Comparison of ENCODE assay signal across 8 cellular contexts in the genomic region with DNA sequence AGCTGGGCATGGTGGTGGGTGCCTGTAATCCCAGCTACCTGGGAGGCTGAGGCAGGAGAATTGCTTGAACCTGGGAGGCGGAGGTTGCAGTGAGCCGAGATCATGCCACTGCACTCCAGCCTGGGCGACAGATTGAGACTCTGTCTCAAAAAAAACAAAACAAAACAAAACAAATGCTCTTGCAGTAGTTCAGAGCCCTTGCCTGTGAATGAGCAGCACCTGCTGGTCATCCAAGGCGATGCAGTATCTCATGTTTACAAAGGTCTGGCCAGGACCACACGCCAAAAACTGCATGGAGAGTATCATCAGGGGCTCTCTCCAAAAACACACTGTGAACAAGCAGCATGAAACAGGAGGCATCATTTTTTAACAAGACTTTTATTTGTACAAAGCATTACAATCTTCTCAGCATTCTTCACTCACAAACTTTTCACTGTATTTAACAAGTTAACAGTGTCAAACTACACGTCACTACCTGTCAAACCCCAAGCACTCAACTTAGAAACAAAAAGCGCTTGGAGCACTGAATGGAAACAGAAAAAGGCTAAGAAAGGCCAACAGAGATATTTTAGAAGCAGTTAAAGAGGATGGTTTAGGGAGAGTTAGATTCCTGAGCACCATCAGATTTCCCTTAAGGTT. TPM values are rescaled to one million over a fixed set of nuclear protein-coding genes. Genes with fewer than 3 reads are reported as not detected.
DNase-seq lines count a peak whose midpoint lies in the region; ATAC-seq and TF ChIP-seq lines count a peak whose summit lies in the region.
"Not testable (repeated sequence)": the region's sequence is repeated elsewhere in the genome, so short reads cannot be mapped to it uniquely, and the experiment has no call there.

No MANE protein-coding gene starts in this region.

- H3K4me1 ChIP-seq in Caco-2; endodermal cell (ENCODE audit: control insufficient read depth, insufficient read depth, low read length): not testable (repeated sequence)

- 61 to 74% methylated on average over 6 to 7 of the region's 7 CpGs for WGBS in endodermal cell (ENCODE audit: insufficient coverage in 1 of 2, insufficient read length in 1 of 2), 2 experiments

- H3K4me3 Mint-ChIP-seq in Caco-2 (ENCODE audit: unreplicated experiment), result peak overlapping the region; percentile 27
- peak overlapping the region; percentile 94 for H3K4me3 Mint-ChIP-seq in activated T-cell treated with anti-CD3 and anti-CD28 coated beads, Interleukin-2, amount 50 U/mL, for 24 hours
- H3K4me3 Mint-ChIP-seq in endodermal cell, result not testable (repeated sequence)

- not testable (repeated sequence) for H3K27ac Mint-ChIP-seq in Caco-2 (ENCODE audit: unreplicated experiment)
- peak overlapping the region; percentile 99 for H3K27ac Mint-ChIP-seq in activated T-cell treated with anti-CD3 and anti-CD28 coated beads, Interleukin-2, amount 50 U/mL, for 24 hours
- peak overlapping the region; percentile 1 for H3K27ac Mint-ChIP-seq in endodermal cell

- H3K27ac ChIP-seq in RWPE1, result peak overlapping the region; percentile 46
- H3K27ac ChIP-seq in endodermal cell (ENCODE audit: low read depth, low read length), result not testable (repeated sequence)

- TF ChIP-seq CTCF in Caco-2 (IDR thresholded peaks at IDR 0.05; ENCODE audit: insufficient read depth in 1 of 2, low read depth in 1 of 2, low read length in 1 of 2, severe bottlenecking in 1 of 2, unreplicated experiment in 1 of 2), result peak; percentile 88 to 91
- TF ChIP-seq CTCF in RWPE1 (conservative IDR thresholded peaks at IDR 0.05; ENCODE audit: low read depth), result peak; percentile 97
- TF ChIP-seq CTCF in endodermal cell (conservative IDR thresholded peaks at IDR 0.05), result peak; percentile 85

- not testable (repeated sequence) for H3K9ac ChIP-seq in endodermal cell (ENCODE audit: extremely low read depth, low read length, poor library complexity, severe bottlenecking)

- not testable (repeated sequence) for BruUV-seq in Caco-2 (replicated peaks; lab: Mats Ljungman, UMichigan)

- not testable (repeated sequence) for H3K9me3 ChIP-seq in Caco-2; endodermal cell (ENCODE audit: control insufficient read depth, low read length)

- H3K36me3 Mint-ChIP-seq in Caco-2 (ENCODE audit: insufficient read depth, unreplicated experiment), result peaks cover 56% of the 10 kb centered on the region
- peaks cover 49% of the 10 kb centered on the region for H3K36me3 Mint-ChIP-seq in activated T-cell treated with anti-CD3 and anti-CD28 coated beads, Interleukin-2, amount 50 U/mL, for 24 hours (ENCODE audit: low read depth)
- peaks cover 24% of the 10 kb centered on the region for H3K36me3 Mint-ChIP-seq in endodermal cell (ENCODE audit: low read depth)

- CTCF ChIA-PET in Caco-2 (lab: Charles Lee) (interaction anchor here (1.0 kb wide), 1 partner anchor 132 kb away, joined by 4 read pairs; no protein-coding TSS in a partner anchor), RWPE1 (lab: Yijun Ruan, JAX) (interaction anchor here (0.6 to 1.4 kb wide), 4 partner anchors 96 to 472 kb away, joined by 3 to 4 read pairs (median 4); partner anchors contain the start of genes CDC26 and PRPF4)

- POLR2A ChIA-PET in Caco-2 (lab: Charles Lee), result not testable (repeated sequence)
- POLR2A ChIA-PET in RWPE1 (lab: Yijun Ruan, JAX; ENCODE audit: low non-redundant PET), result interaction anchor here (0.7 kb wide), 1 partner anchor 129 kb away, joined by 3 read pairs; no protein-coding TSS in a partner anchor

- not testable (repeated sequence) for H3K27me3 ChIP-seq in Caco-2 (replicated peaks; ENCODE audit: control insufficient read depth, insufficient read depth, low read length); endodermal cell (ENCODE audit: control insufficient read depth, insufficient read depth, low read length, poor library complexity, severe bottlenecking)

- H3K4me3 ChIP-seq in Caco-2 (ENCODE audit: low read depth, low read length); endodermal cell (ENCODE audit: low read length): not testable (repeated sequence)

- H3K36me3 ChIP-seq in Caco-2 (ENCODE audit: control insufficient read depth, insufficient read depth, low read length), result not testable (repeated sequence)
- H3K36me3 ChIP-seq in endodermal cell (ENCODE audit: control insufficient read depth, insufficient read depth, low read length), result peaks cover 20% of the 10 kb centered on the region

- H3K4me1 Mint-ChIP-seq in Caco-2 (ENCODE audit: low read depth, unreplicated experiment) (peaks cover 20% of the 10 kb centered on the region), endodermal cell (peaks cover 19% of the 10 kb centered on the region)
- H3K4me1 Mint-ChIP-seq in activated T-cell treated with anti-CD3 and anti-CD28 coated beads, Interleukin-2, amount 50 U/mL, for 24 hours (ENCODE audit: low read depth), result peaks cover 36% of the 10 kb centered on the region

- intact Hi-C loops in Caco-2 (cut with micrococcal nuclease; ENCODE audit: unreplicated experiment), result loop anchor here (1.0 kb wide), 2 partner anchors 52 to 98 kb away; no protein-coding TSS in a partner anchor

- DNase-seq in Caco-2, result peak; percentile 74 to 79
- peak; percentile 71 for DNase-seq in MV-4-11 (lab: John Stamatoyannopoulos, UW)
- DNase-seq in RWPE1 (ENCODE audit: low spot score), result peak; percentile 65
- peak; percentile 57 for DNase-seq in activated T-cell treated with anti-CD3 and anti-CD28 coated beads, Interleukin-2, amount 50 U/mL, for 24 hours
- DNase-seq in endodermal cell, result peak; percentile 89
- DNase-seq in medulla oblongata (ENCODE audit: extremely low spot score), result peak; percentile 66
- peak; percentile 25 for DNase-seq in stimulated activated CD8-positive, alpha-beta memory T cell treated with anti-CD3 and anti-CD28 coated beads, Interleukin-12 subunit alpha, Interleukin-12 subunit beta, amount 100 ng/mL, for 1 hour (ENCODE audit: low read depth)

- peak; percentile 34 for ATAC-seq in GM21619 (IDR thresholded peaks at IDR 0.05; ENCODE audit: unreplicated experiment)

- not testable (repeated sequence) for H3K9me3 Mint-ChIP-seq in Caco-2 (ENCODE audit: unreplicated experiment); activated T-cell treated with anti-CD3 and anti-CD28 coated beads, Interleukin-2, amount 50 U/mL, for 24 hours; endodermal cell

- not testable (repeated sequence) for H3K27me3 Mint-ChIP-seq in Caco-2 (ENCODE audit: insufficient read depth, unreplicated experiment); activated T-cell treated with anti-CD3 and anti-CD28 coated beads, Interleukin-2, amount 50 U/mL, for 24 hours; endodermal cell (ENCODE audit: insufficient read depth)

RNA-seq across cellular contexts. Expression of gene POLE3, which starts 3.5 kb away (rescaled TPM):
- 48.8 and 57.2 TPM in 2 replicates for total RNA-seq in Caco-2 (2022)
- total RNA-seq in endodermal cell, result 10 to 100 TPM; 36.5 to 45.6 TPM
- 71.6 TPM for polyA plus RNA-seq in endodermal cell (2013, experiment 1 of 2)
- polyA plus RNA-seq in endodermal cell (2013, experiment 2 of 2), result 64.7 TPM

RNA-seq across cellular contexts. Expression of gene C9orf43, which starts 3.6 kb away (rescaled TPM):
- total RNA-seq in Caco-2 (2022) (1.1 and 1.9 TPM in 2 replicates), endodermal cell (1 to 10 TPM in 1 of 2 donors, under 1 TPM in 1; 0.40 to 1.1 TPM)
- 0.93 TPM for polyA plus RNA-seq in endodermal cell (2013, experiment 1 of 2)
- 0.62 TPM for polyA plus RNA-seq in endodermal cell (2013, experiment 2 of 2)

RNA-seq across cellular contexts. Expression of gene ALAD, which starts 5.9 kb away (rescaled TPM):
- total RNA-seq in Caco-2 (2022) (43.6 and 48.8 TPM in 2 replicates), endodermal cell (10 to 100 TPM; 40.4 to 51.9 TPM)
- 34.9 TPM for polyA plus RNA-seq in endodermal cell (2013, experiment 1 of 2)
- polyA plus RNA-seq in endodermal cell (2013, experiment 2 of 2), result 34.9 TPM

RNA-seq across cellular contexts. Expression of gene HDHD3, which starts 30.2 kb away (rescaled TPM):
- total RNA-seq in Caco-2 (2022) (60.9 and 64.9 TPM in 2 replicates), endodermal cell (10 to 100 TPM; 24.3 to 37.1 TPM)
- 15.8 TPM for polyA plus RNA-seq in endodermal cell (2013, experiment 1 of 2)
- polyA plus RNA-seq in endodermal cell (2013, experiment 2 of 2), result 13.4 TPM

RNA-seq across cellular contexts. Expression of gene RGS3, which starts 56.5 kb away (rescaled TPM):
- total RNA-seq in Caco-2 (2022) (70.8 and 71.1 TPM in 2 replicates), endodermal cell (10 to 100 TPM; 20.7 to 40.3 TPM)
- 40.4 TPM for polyA plus RNA-seq in endodermal cell (2013, experiment 1 of 2)
- polyA plus RNA-seq in endodermal cell (2013, experiment 2 of 2), result 38.4 TPM

Comparison
In these comparisons a context has a peak if more than half of its experiments do, and no peak if none do; other contexts are left out.
1. DNase-seq: peak in every context shown above with its lines; median percentile 89 in endodermal cell; 76 in Caco-2; 71 in MV-4-11; 66 in medulla oblongata; 65 in RWPE1; 57 in activated T-cell treated with anti-CD3 and anti-CD28 coated beads, Interleukin-2, amount 50 U/mL, for 24 hours; 25 in stimulated activated CD8-positive, alpha-beta memory T cell treated with anti-CD3 and anti-CD28 coated beads, Interleukin-12 subunit alpha, Interleukin-12 subunit beta, amount 100 ng/mL, for 1 hour.